In the genomic region with DNA sequence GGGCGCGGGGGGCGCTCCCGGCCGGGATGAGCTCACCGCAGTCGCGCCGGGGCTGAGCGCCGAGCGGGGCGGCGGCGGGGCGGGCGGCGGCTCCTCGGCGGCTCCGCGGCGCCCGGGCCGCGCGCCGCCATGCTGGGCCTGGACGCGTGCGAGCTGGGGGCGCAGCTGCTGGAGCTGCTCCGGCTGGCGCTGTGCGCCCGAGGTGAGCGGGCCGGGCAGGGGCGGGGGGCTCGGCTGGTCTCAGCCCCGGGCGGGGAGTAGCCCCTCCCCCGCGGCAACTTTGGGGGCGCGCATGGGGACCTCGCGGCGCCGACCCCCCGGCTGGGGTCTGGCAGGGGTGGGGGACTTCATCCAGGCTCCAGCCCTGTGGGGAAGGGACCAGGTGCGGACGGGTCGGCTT, we compare ENCODE assay signal across 9 cellular contexts. TPM values are rescaled to one million over a fixed set of nuclear protein-coding genes. Genes with fewer than 3 reads are reported as not detected.
DNase-seq lines count a peak whose midpoint lies in the region; ATAC-seq and TF ChIP-seq lines count a peak whose summit lies in the region.
"Had no signal": no experiment of that assay in that cellular context is flagged by ENCODE, and none has a peak within 500 bp of the region (broad histone marks: within the 10 kb centered on the region; RNA-seq: fewer than 3 reads in every experiment).

ARHGDIG (plus strand) TSS at position 40 of the 400 bp plus-strand sequence; CDS start at position 130, 90 bp downstream.

- H3K4me3 ChIP-seq in iPS-15b (ENCODE audit: low read depth, low read length) (peak within 1 kb of the TSS; percentile 45), smooth muscle cell (peak within 1 kb of the TSS; percentile 52), adrenal gland (peak within 1 kb of the TSS in 1 of 4 donors; percentile 42)

- peak within 1 kb of the TSS; percentile 94 for H3K4me2 ChIP-seq in smooth muscle cell

- H3K27ac ChIP-seq in smooth muscle cell (ENCODE audit: low read depth) (no peak within 1 kb of the TSS), adrenal gland (no peak within 1 kb of the TSS), foreskin keratinocyte (no peak within 1 kb of the TSS)

- DNase-seq in NCI-H2196 (lab: John Stamatoyannopoulos, UW; ENCODE audit: unreplicated experiment) (peak; percentile 19), NCI-H2196 treated with DMSO at 0.1 percent for 48 hours (lab: John Stamatoyannopoulos, UW; ENCODE audit: unreplicated experiment) (no peak), smooth muscle cell (lab: John Stamatoyannopoulos, UW; ENCODE audit: unreplicated experiment) (no peak), adrenal gland (no peak), foreskin keratinocyte (no peak)
- no peak for DNase-seq in activated naive CD8-positive, alpha-beta T cell treated with anti-CD3 and anti-CD28 coated beads, Interleukin-2, amount 50 U/mL, for 24 hours
- no peak for DNase-seq in activated CD4-positive, alpha-beta T cell treated with anti-CD3 and anti-CD28 coated beads, Interleukin-2, amount 50 U/mL, for 48 hours

- H3K27me3 ChIP-seq in iPS-15b (ENCODE audit: control insufficient read depth, insufficient read depth, low read length): peaks cover 10% of the 10 kb centered on the region
- peaks cover 28% of the 10 kb centered on the region for H3K27me3 ChIP-seq in smooth muscle cell (ENCODE audit: low read depth)
- peaks cover 14% of the 10 kb centered on the region for H3K27me3 ChIP-seq in adrenal gland
- peaks cover 62% of the 10 kb centered on the region for H3K27me3 ChIP-seq in foreskin keratinocyte

- H3K4me3 Mint-ChIP-seq in activated naive CD8-positive, alpha-beta T cell treated with anti-CD3 and anti-CD28 coated beads, Interleukin-2, amount 50 U/mL, for 24 hours: no peak within 1 kb of the TSS

- peaks cover 17% of the 10 kb centered on the region for H3K27me3 Mint-ChIP-seq in activated naive CD8-positive, alpha-beta T cell treated with anti-CD3 and anti-CD28 coated beads, Interleukin-2, amount 50 U/mL, for 24 hours

- peaks cover 9% of the 10 kb centered on the region for H3K4me1 Mint-ChIP-seq in activated naive CD8-positive, alpha-beta T cell treated with anti-CD3 and anti-CD28 coated beads, Interleukin-2, amount 50 U/mL, for 24 hours

- TF ChIP-seq POLR2A in adrenal gland (IDR thresholded peaks at IDR 0.05): no peak

- ATAC-seq in activated naive CD8-positive, alpha-beta T cell treated with anti-CD3 and anti-CD28 coated beads, Interleukin-2, amount 50 U/mL, for 24 hours: peak; percentile 10
- ATAC-seq in foreskin keratinocyte: no peak

- no peaks in the 10 kb centered on the region for H3K79me2 ChIP-seq in smooth muscle cell (ENCODE audit: low read depth)

- no peak within 1 kb of the TSS for H3K9ac ChIP-seq in iPS-15b (ENCODE audit: low read depth, low read length)
- no peak within 1 kb of the TSS for H3K9ac ChIP-seq in smooth muscle cell (ENCODE audit: low read depth)

- H3K4me1 ChIP-seq in iPS-15b (ENCODE audit: control insufficient read depth, insufficient read depth, low read length): no peaks in the 10 kb centered on the region
- no peaks in the 10 kb centered on the region for H3K4me1 ChIP-seq in smooth muscle cell (ENCODE audit: low read depth)
- peaks cover 0 to 5% of the 10 kb centered on the region in 2 donors for H3K4me1 ChIP-seq in adrenal gland (replicated peaks in 1 of 2)
- H3K4me1 ChIP-seq in foreskin keratinocyte: no peaks in the 10 kb centered on the region

- H3K36me3 ChIP-seq in iPS-15b (ENCODE audit: control insufficient read depth, insufficient read depth, low read length) (peaks cover 3% of the 10 kb centered on the region), smooth muscle cell (ENCODE audit: low read depth) (no peaks in the 10 kb centered on the region), adrenal gland (replicated peaks in 1 of 2) (no peaks in the 10 kb centered on the region)

- H3K36me3 Mint-ChIP-seq in activated naive CD8-positive, alpha-beta T cell treated with anti-CD3 and anti-CD28 coated beads, Interleukin-2, amount 50 U/mL, for 24 hours (ENCODE audit: low read depth): no peaks in the 10 kb centered on the region

- TF ChIP-seq CTCF in smooth muscle cell (IDR thresholded peaks at IDR 0.05; ENCODE audit: borderline replicate concordance, insufficient read depth, poor library complexity, severe bottlenecking): no peak
- no peak for TF ChIP-seq CTCF in adrenal gland (IDR thresholded peaks at IDR 0.05)
- TF ChIP-seq CTCF in foreskin keratinocyte (conservative IDR thresholded peaks at IDR 0.05): no peak

- no peaks in the 10 kb centered on the region for H3K9me3 ChIP-seq in iPS-15b (ENCODE audit: control insufficient read depth, insufficient read depth, low read length)
- H3K9me3 ChIP-seq in smooth muscle cell (replicated peaks; ENCODE audit: low read depth): no peaks in the 10 kb centered on the region
- H3K9me3 ChIP-seq in adrenal gland (replicated peaks in 1 of 3): no peaks in the 10 kb centered on the region

- intact Hi-C loops in adrenal gland (cut with DNase I): no loop called here

- no peaks in the 10 kb centered on the region for H4K20me1 ChIP-seq in smooth muscle cell (ENCODE audit: low read depth)

- H2AFZ ChIP-seq in smooth muscle cell (ENCODE audit: low read depth): no peak within 1 kb of the TSS

- no peaks in the 10 kb centered on the region for H3K9me3 Mint-ChIP-seq in activated naive CD8-positive, alpha-beta T cell treated with anti-CD3 and anti-CD28 coated beads, Interleukin-2, amount 50 U/mL, for 24 hours

- H3K27ac Mint-ChIP-seq in activated naive CD8-positive, alpha-beta T cell treated with anti-CD3 and anti-CD28 coated beads, Interleukin-2, amount 50 U/mL, for 24 hours: no peak within 1 kb of the TSS

- no CpG with 5 or more reads among the region's 54 CpGs for WGBS in smooth muscle cell (ENCODE audit: low lambda C conversion rate)
- 1 to 2% methylated on average over 48 to 54 of the region's 54 CpGs; no CpG with 5 or more reads in 2 of the 4 donors for WGBS in adrenal gland, 4 donors

- H3F3A ChIP-seq in smooth muscle cell (ENCODE audit: low read depth): no peaks in the 10 kb centered on the region

RNA-seq across cellular contexts. Expression of gene ARHGDIG, which starts in this region (rescaled TPM):
- total RNA-seq in smooth muscle cell (0.58 and 0.63 TPM in 2 replicates), adrenal gland (1 to 10 TPM in 1 of 8 donors, under 1 TPM in 4, not detected in 3; 0.23 to 1.6 (median 0.41) TPM), foreskin keratinocyte (not detected in 2 replicates)
- polyA plus RNA-seq in smooth muscle cell (2.9 and 4.7 TPM in 2 replicates), adrenal gland (1 to 10 TPM in 2 of 3 donors, under 1 TPM in 1; 0.40 to 3.5 (median 1.3) TPM), foreskin keratinocyte (not detected in 2 replicates)
- total RNA-seq: LHCN-M2 had no signal
